3 cellular contexts compared by ENCODE assay signal in genomic region chr16:22164482-22164881, GRCh38.
TF ChIP-seq lines count a peak whose summit lies in the region.

No MANE protein-coding gene starts in this region.

TF ChIP-seq in HepG2, 621 proteins besides CTCF, POLR2A, EP300 and RAD21 (continues in another document):
- TF ChIP-seq RFX1 (IDR thresholded peaks at IDR 0.05) (no peak), ZNF768 (CRISPR knock-in tag; IDR thresholded peaks at IDR 0.05) (peak; percentile 93), ZNF878 (CRISPR knock-in tag; IDR thresholded peaks at IDR 0.05) (no peak), ZNF451 (CRISPR knock-in tag; IDR thresholded peaks at IDR 0.05) (0 out of 2 replicates have a peak, but pooled peaks have one; percentile 47), ETV5 (CRISPR knock-in tag; IDR thresholded peaks at IDR 0.05; ENCODE audit: borderline replicate concordance) (no peak), ZNF644 (CRISPR knock-in tag; IDR thresholded peaks at IDR 0.05; ENCODE audit: low read depth) (no peak), RFX3 (CRISPR knock-in tag; IDR thresholded peaks at IDR 0.05) (no peak)
- TF ChIP-seq, protein P1, sequence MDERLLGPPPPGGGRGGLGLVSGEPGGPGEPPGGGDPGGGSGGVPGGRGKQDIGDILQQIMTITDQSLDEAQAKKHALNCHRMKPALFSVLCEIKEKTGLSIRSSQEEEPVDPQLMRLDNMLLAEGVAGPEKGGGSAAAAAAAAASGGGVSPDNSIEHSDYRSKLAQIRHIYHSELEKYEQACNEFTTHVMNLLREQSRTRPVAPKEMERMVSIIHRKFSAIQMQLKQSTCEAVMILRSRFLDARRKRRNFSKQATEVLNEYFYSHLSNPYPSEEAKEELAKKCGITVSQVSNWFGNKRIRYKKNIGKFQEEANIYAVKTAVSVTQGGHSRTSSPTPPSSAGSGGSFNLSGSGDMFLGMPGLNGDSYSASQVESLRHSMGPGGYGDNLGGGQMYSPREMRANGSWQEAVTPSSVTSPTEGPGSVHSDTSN (CRISPR knock-in tag; IDR thresholded peaks at IDR 0.05), result no peak
- TF ChIP-seq, protein P2, sequence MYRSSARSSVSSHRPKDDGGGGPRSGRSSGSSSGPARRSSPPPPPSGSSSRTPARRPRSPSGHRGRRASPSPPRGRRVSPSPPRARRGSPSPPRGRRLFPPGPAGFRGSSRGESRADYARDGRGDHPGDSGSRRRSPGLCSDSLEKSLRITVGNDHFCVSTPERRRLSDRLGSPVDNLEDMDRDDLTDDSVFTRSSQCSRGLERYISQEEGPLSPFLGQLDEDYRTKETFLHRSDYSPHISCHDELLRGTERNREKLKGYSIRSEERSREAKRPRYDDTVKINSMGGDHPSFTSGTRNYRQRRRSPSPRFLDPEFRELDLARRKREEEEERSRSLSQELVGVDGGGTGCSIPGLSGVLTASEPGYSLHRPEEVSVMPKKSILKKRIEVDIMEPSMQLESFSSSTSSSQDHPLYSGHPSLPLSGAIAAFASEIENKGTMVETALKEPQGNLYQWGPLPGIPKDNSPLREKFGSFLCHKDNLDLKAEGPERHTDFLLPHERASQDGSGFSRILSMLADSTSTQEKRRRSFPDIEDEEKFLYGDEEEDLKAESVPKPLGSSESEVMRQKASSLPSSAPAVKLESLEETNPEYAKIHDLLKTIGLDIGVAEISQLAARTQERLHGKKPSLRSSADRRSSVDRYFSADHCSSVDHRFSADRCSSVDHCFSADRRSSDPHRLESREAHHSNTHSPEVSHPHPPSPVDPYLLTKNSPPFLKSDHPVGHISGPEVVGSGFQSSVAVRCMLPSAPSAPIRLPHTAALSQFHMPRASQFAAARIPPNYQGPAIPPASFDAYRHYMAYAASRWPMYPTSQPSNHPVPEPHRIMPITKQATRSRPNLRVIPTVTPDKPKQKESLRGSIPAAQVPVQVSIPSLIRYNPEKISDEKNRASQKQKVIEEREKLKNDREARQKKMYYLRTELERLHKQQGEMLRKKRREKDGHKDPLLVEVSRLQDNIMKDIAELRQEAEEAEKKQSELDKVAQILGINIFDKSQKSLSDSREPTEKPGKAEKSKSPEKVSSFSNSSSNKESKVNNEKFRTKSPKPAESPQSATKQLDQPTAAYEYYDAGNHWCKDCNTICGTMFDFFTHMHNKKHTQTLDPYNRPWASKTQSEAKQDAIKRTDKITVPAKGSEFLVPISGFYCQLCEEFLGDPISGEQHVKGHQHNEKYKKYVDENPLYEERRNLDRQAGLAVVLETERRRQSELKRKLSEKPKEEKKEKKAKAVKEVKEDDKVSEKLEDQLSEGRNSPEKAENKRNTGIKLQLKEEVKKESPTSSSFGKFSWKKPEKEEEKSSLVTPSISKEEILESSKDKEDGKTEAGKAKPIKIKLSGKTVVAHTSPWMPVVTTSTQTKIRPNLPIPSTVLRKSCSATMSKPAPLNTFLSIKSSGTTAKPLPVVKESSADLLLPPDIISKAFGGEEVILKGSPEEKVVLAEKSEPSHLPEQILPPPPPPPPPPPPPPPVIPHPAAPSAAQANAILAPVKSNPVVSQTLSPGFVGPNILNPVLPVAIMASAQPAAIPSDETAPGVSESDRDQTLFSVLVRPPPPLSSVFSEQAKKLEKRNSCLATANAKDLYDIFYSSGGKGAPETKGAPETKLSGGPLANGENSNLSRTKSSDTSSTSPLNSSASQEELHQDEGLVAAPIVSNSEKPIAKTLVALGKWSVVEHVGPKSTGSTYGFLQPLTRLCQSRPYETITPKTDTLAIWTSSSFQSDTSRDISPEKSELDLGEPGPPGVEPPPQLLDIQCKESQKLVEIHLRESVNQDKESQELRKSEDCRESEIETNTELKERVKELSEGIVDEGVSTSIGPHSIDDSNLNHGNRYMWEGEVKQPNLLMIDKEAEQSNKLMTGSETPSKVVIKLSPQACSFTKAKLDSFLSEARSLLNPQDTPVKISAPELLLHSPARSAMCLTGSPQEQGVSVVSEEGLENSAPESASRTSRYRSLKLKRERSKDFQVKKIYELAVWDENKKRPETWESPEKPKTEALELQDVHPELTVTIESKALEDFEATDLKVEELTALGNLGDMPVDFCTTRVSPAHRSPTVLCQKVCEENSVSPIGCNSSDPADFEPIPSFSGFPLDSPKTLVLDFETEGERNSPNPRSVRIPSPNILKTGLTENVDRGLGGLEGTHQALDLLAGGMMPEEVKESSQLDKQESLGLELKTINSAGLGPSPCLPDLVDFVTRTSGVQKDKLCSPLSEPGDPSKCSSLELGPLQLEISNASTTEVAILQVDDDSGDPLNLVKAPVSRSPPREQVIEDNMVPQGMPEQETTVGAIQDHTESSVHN (CRISPR knock-in tag; IDR thresholded peaks at IDR 0.05), result no peak

TF ChIP-seq in H1, 55 proteins besides CTCF, POLR2A, EP300 and RAD21:
- TF ChIP-seq RFX5 (IDR thresholded peaks at IDR 0.05; ENCODE audit: borderline replicate concordance, low read depth, low read length) (no peak), TAF1 (IDR thresholded peaks at IDR 0.05; ENCODE audit: low read depth, low read length) (no peak)

TF ChIP-seq in GM23338, 12 proteins besides CTCF, POLR2A, EP300 and RAD21:
- TF ChIP-seq ZNF331 (CRISPR knock-in tag; IDR thresholded peaks at IDR 0.05; ENCODE audit: low read depth) (no peak), JUNB (IDR thresholded peaks at IDR 0.05; ENCODE audit: unreplicated experiment) (no peak), NANOG (IDR thresholded peaks at IDR 0.05; ENCODE audit: borderline replicate concordance) (no peak)
